ENCODE assay signal across 1 cellular context in genomic region chr13:96020941-96021340, GRCh38.
TF ChIP-seq lines count a peak whose summit lies in the region.

No MANE protein-coding gene starts in this region.

TF ChIP-seq in HepG2, 621 proteins besides CTCF, POLR2A, EP300 and RAD21 (continued from another document):
- TF ChIP-seq ZNF646 (CRISPR knock-in tag; IDR thresholded peaks at IDR 0.05) (no peak), FOXA3 (CRISPR knock-in tag; IDR thresholded peaks at IDR 0.05) (peak; percentile 46; the same call in 1 of the 2 replicates), ZNF7 (CRISPR knock-in tag; IDR thresholded peaks at IDR 0.05) (no peak), CBFB (CRISPR knock-in tag; IDR thresholded peaks at IDR 0.05) (no peak), CENPX (CRISPR knock-in tag; IDR thresholded peaks at IDR 0.05) (no peak), PRMT3 (CRISPR knock-in tag; IDR thresholded peaks at IDR 0.05; ENCODE audit: borderline replicate concordance, low read depth) (no peak), ZNF337 (CRISPR knock-in tag; IDR thresholded peaks at IDR 0.05; ENCODE audit: borderline replicate concordance, low read depth) (no peak), ZNF563 (CRISPR knock-in tag; IDR thresholded peaks at IDR 0.05) (no peak), ZNF317 (CRISPR knock-in tag; IDR thresholded peaks at IDR 0.05) (no peak), KDM4B (CRISPR knock-in tag; IDR thresholded peaks at IDR 0.05) (no peak), HNF4A (CRISPR knock-in tag; IDR thresholded peaks at IDR 0.05) (peak; percentile 38; the same call in 1 of the 2 replicates), HOXA5 (CRISPR knock-in tag; IDR thresholded peaks at IDR 0.05) (no peak), ATF6 (CRISPR knock-in tag; conservative IDR thresholded peaks at IDR 0.05) (no peak), RXRA (CRISPR knock-in tag; IDR thresholded peaks at IDR 0.05) (no peak), ZMYM4 (CRISPR knock-in tag; IDR thresholded peaks at IDR 0.05) (peak; percentile 13; the same call in 1 of the 2 replicates), CEBPB (IDR thresholded peaks at IDR 0.05; ENCODE audit: borderline replicate concordance, low read depth, low read length) (peak; percentile 4; the same call in 1 of the 2 replicates), ISL2 (CRISPR knock-in tag; IDR thresholded peaks at IDR 0.05) (no peak), ZNF33A (CRISPR knock-in tag; IDR thresholded peaks at IDR 0.05; ENCODE audit: borderline replicate concordance) (no peak), MED1 (CRISPR knock-in tag; IDR thresholded peaks at IDR 0.05) (0 out of 2 replicates have a peak, but pooled peaks have one; percentile 26), XBP1 (CRISPR knock-in tag; IDR thresholded peaks at IDR 0.05) (no peak), ZNF564 (CRISPR knock-in tag; IDR thresholded peaks at IDR 0.05) (no peak), ZNF883 (CRISPR knock-in tag; IDR thresholded peaks at IDR 0.05; ENCODE audit: not compliant biosample characterization) (no peak), RXRB (CRISPR knock-in tag; IDR thresholded peaks at IDR 0.05; ENCODE audit: borderline replicate concordance) (no peak), DMAP1 (CRISPR knock-in tag; IDR thresholded peaks at IDR 0.05) (no peak), GATAD2A (CRISPR knock-in tag; IDR thresholded peaks at IDR 0.05) (peak; percentile 49; the same call in 1 of the 2 replicates), PPARG (CRISPR knock-in tag; conservative IDR thresholded peaks at IDR 0.05) (peak; percentile 80), ZNF616 (CRISPR knock-in tag; IDR thresholded peaks at IDR 0.05; ENCODE audit: low read depth) (no peak), ZNF446 (CRISPR knock-in tag; IDR thresholded peaks at IDR 0.05) (no peak), THYN1 (CRISPR knock-in tag; IDR thresholded peaks at IDR 0.05; ENCODE audit: borderline replicate concordance, low read depth) (no peak), FOXK2 (IDR thresholded peaks at IDR 0.05) (no peak), NR2C2 (CRISPR knock-in tag; IDR thresholded peaks at IDR 0.05; ENCODE audit: borderline replicate concordance) (no peak), MEF2D (CRISPR knock-in tag; IDR thresholded peaks at IDR 0.05) (no peak), ZNF354B (CRISPR knock-in tag; IDR thresholded peaks at IDR 0.05) (no peak), ZNF10 (CRISPR knock-in tag; IDR thresholded peaks at IDR 0.05; ENCODE audit: borderline replicate concordance, low read depth) (no peak), ARNTL (CRISPR knock-in tag; IDR thresholded peaks at IDR 0.05) (no peak)
- TF ChIP-seq, protein P1, sequence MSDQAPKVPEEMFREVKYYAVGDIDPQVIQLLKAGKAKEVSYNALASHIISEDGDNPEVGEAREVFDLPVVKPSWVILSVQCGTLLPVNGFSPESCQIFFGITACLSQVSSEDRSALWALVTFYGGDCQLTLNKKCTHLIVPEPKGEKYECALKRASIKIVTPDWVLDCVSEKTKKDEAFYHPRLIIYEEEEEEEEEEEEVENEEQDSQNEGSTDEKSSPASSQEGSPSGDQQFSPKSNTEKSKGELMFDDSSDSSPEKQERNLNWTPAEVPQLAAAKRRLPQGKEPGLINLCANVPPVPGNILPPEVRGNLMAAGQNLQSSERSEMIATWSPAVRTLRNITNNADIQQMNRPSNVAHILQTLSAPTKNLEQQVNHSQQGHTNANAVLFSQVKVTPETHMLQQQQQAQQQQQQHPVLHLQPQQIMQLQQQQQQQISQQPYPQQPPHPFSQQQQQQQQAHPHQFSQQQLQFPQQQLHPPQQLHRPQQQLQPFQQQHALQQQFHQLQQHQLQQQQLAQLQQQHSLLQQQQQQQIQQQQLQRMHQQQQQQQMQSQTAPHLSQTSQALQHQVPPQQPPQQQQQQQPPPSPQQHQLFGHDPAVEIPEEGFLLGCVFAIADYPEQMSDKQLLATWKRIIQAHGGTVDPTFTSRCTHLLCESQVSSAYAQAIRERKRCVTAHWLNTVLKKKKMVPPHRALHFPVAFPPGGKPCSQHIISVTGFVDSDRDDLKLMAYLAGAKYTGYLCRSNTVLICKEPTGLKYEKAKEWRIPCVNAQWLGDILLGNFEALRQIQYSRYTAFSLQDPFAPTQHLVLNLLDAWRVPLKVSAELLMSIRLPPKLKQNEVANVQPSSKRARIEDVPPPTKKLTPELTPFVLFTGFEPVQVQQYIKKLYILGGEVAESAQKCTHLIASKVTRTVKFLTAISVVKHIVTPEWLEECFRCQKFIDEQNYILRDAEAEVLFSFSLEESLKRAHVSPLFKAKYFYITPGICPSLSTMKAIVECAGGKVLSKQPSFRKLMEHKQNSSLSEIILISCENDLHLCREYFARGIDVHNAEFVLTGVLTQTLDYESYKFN (CRISPR knock-in tag; conservative IDR thresholded peaks at IDR 0.05): 0 out of 2 replicates have a peak, but pooled peaks have one; percentile 21
- TF ChIP-seq, protein P2, sequence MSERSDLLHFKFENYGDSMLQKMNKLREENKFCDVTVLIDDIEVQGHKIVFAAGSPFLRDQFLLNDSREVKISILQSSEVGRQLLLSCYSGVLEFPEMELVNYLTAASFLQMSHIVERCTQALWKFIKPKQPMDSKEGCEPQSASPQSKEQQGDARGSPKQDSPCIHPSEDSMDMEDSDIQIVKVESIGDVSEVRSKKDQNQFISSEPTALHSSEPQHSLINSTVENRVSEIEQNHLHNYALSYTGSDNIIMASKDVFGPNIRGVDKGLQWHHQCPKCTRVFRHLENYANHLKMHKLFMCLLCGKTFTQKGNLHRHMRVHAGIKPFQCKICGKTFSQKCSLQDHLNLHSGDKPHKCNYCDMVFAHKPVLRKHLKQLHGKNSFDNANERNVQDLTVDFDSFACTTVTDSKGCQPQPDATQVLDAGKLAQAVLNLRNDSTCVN (CRISPR knock-in tag; IDR thresholded peaks at IDR 0.05; ENCODE audit: borderline replicate concordance): no peak
- TF ChIP-seq, protein P3, sequence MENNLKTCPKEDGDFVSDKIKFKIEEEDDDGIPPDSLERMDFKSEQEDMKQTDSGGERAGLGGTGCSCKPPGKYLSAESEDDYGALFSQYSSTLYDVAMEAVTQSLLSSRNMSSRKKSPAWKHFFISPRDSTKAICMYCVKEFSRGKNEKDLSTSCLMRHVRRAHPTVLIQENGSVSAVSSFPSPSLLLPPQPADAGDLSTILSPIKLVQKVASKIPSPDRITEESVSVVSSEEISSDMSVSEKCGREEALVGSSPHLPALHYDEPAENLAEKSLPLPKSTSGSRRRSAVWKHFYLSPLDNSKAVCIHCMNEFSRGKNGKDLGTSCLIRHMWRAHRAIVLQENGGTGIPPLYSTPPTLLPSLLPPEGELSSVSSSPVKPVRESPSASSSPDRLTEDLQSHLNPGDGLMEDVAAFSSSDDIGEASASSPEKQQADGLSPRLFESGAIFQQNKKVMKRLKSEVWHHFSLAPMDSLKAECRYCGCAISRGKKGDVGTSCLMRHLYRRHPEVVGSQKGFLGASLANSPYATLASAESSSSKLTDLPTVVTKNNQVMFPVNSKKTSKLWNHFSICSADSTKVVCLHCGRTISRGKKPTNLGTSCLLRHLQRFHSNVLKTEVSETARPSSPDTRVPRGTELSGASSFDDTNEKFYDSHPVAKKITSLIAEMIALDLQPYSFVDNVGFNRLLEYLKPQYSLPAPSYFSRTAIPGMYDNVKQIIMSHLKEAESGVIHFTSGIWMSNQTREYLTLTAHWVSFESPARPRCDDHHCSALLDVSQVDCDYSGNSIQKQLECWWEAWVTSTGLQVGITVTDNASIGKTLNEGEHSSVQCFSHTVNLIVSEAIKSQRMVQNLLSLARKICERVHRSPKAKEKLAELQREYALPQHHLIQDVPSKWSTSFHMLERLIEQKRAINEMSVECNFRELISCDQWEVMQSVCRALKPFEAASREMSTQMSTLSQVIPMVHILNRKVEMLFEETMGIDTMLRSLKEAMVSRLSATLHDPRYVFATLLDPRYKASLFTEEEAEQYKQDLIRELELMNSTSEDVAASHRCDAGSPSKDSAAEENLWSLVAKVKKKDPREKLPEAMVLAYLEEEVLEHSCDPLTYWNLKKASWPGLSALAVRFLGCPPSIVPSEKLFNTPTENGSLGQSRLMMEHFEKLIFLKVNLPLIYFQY (CRISPR knock-in tag; IDR thresholded peaks at IDR 0.05; ENCODE audit: borderline replicate concordance): no peak
- TF ChIP-seq, protein P4, sequence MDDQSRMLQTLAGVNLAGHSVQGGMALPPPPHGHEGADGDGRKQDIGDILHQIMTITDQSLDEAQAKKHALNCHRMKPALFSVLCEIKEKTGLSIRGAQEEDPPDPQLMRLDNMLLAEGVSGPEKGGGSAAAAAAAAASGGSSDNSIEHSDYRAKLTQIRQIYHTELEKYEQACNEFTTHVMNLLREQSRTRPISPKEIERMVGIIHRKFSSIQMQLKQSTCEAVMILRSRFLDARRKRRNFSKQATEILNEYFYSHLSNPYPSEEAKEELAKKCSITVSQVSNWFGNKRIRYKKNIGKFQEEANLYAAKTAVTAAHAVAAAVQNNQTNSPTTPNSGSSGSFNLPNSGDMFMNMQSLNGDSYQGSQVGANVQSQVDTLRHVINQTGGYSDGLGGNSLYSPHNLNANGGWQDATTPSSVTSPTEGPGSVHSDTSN (CRISPR knock-in tag; IDR thresholded peaks at IDR 0.05; ENCODE audit: borderline replicate concordance): no peak
- TF ChIP-seq, protein P5, sequence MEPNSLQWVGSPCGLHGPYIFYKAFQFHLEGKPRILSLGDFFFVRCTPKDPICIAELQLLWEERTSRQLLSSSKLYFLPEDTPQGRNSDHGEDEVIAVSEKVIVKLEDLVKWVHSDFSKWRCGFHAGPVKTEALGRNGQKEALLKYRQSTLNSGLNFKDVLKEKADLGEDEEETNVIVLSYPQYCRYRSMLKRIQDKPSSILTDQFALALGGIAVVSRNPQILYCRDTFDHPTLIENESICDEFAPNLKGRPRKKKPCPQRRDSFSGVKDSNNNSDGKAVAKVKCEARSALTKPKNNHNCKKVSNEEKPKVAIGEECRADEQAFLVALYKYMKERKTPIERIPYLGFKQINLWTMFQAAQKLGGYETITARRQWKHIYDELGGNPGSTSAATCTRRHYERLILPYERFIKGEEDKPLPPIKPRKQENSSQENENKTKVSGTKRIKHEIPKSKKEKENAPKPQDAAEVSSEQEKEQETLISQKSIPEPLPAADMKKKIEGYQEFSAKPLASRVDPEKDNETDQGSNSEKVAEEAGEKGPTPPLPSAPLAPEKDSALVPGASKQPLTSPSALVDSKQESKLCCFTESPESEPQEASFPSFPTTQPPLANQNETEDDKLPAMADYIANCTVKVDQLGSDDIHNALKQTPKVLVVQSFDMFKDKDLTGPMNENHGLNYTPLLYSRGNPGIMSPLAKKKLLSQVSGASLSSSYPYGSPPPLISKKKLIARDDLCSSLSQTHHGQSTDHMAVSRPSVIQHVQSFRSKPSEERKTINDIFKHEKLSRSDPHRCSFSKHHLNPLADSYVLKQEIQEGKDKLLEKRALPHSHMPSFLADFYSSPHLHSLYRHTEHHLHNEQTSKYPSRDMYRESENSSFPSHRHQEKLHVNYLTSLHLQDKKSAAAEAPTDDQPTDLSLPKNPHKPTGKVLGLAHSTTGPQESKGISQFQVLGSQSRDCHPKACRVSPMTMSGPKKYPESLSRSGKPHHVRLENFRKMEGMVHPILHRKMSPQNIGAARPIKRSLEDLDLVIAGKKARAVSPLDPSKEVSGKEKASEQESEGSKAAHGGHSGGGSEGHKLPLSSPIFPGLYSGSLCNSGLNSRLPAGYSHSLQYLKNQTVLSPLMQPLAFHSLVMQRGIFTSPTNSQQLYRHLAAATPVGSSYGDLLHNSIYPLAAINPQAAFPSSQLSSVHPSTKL (CRISPR knock-in tag; IDR thresholded peaks at IDR 0.05): peak; percentile 76; the same call in 1 of the 2 replicates
